8 cellular contexts compared by ENCODE assay signal in the genomic region with DNA sequence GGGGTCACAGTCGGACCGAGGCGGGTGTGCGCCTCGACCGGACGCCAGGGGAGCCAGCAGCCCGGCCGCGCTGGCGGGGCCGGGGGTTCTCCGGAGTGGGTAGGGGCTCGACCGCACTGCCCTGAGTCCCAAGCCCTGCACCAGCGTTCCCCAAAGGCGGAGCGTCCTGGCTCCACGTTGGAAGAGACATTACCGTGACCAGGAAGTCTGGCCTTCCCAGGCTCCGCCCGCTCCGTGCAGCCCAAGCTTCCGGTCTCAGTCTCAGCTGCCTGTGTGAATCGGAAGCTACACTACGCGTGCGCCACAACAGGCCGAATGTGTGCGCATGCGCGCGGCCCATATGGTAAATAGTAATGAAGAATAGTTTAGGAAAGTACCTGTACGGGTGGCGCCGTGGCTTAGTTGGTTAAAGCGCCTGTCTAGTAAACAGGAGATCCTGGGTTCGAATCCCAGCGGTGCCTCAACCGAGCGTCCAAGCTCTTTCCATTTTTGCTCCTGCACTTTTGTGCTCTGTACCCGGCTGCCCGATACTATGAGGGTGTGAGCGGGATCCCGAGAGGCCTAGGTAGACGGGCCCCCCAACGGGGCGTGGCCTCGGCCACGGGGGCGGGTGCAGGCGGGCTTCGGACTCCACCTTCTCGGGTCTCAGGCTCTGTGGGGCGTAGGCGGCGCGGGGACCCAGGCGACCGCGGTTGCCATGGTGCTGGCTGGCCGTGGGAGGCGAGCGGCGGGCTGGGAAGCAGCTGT. TPM values are rescaled to one million over a fixed set of nuclear protein-coding genes. Genes with fewer than 3 reads are reported as not detected.
DNase-seq lines count a peak whose midpoint lies in the region; ATAC-seq and TF ChIP-seq lines count a peak whose summit lies in the region.

No MANE protein-coding gene starts in this region.

- 1% methylated on average over 28 of the region's 65 CpGs for WGBS in SK-N-SH (ENCODE audit: low lambda C conversion rate)
- 0 to 1% methylated on average over 20 to 23 of the region's 65 CpGs for WGBS in thyroid gland, 2 donors

- DNase-seq in GM10248 (ENCODE audit: extremely low spot score) (peak; percentile 98), NCI-H1048 (lab: John Stamatoyannopoulos, UW) (peak; percentile 98), SK-N-SH (peak; percentile 97), head of caudate nucleus (peak; percentile 87 to 97 (median 93)), osteocyte (ENCODE audit: extremely low spot score, unreplicated experiment) (peak; percentile 99), thyroid gland (peak; percentile 98)

- peak overlapping the region; percentile 80 to 81 for H3K4me3 ChIP-seq in SK-N-SH (ENCODE audit: low read depth in 2 of 2, low read length in 1 of 2)
- H3K4me3 ChIP-seq in thyroid gland (replicated peaks in 1 of 3), result peak overlapping the region; percentile 6 to 83 (median 41)

- peak in 1 of 2 experiments; percentile 46; a peak in 1 of 4 replicates for TF ChIP-seq EP300 in SK-N-SH (IDR thresholded peaks at IDR 0.05; ENCODE audit: borderline replicate concordance in 1 of 2, low read depth in 1 of 2, low read length in 1 of 2)

- H3F3A ChIP-seq in SK-N-SH (replicated peaks; ENCODE audit: insufficient read depth), result peaks cover 17% of the 10 kb centered on the region

- TF ChIP-seq POLR2A in thyroid gland (IDR thresholded peaks at IDR 0.05), result peak in 1 of 2 donors; percentile 95

- H3K4me1 Mint-ChIP-seq in activated naive CD8-positive, alpha-beta T cell (ENCODE audit: low read depth), result peaks cover 39% of the 10 kb centered on the region
- H3K4me1 Mint-ChIP-seq in osteocyte (ENCODE audit: unreplicated experiment), result peaks cover 30% of the 10 kb centered on the region

- H3K9me2 ChIP-seq in SK-N-SH, result no peaks in the 10 kb centered on the region

- H2AFZ ChIP-seq in SK-N-SH (ENCODE audit: low read depth), result peak overlapping the region; percentile 89; the same call in 1 of the 2 replicates

- H3K27ac Mint-ChIP-seq in activated naive CD8-positive, alpha-beta T cell, result peak overlapping the region; percentile 98
- peak overlapping the region; percentile 94 for H3K27ac Mint-ChIP-seq in osteocyte (ENCODE audit: unreplicated experiment)

- CTCF ChIA-PET in GM10248 (lab: Yijun Ruan, JAX) (interaction anchor here (0.8 to 4.0 kb wide), 18 partner anchors 9 to 601 kb away, joined by 3 to 23 read pairs (median 5); no protein-coding TSS in a partner anchor), SK-N-SH (lab: Yijun Ruan, JAX) (interaction anchor here (0.6 to 4.4 kb wide), 28 partner anchors 9 to 919 kb away, joined by 3 to 27 read pairs (median 4); no protein-coding TSS in a partner anchor)

- POLR2A ChIA-PET in GM10248 (lab: Yijun Ruan, JAX) (interaction anchor here (0.6 to 1.1 kb wide), 4 partner anchors 16 to 343 kb away, joined by 3 to 4 read pairs (median 3); no protein-coding TSS in a partner anchor), SK-N-SH (lab: Yijun Ruan, JAX) (interaction anchor here (0.6 to 3.0 kb wide), 15 partner anchors 7 to 495 kb away, joined by 3 to 21 read pairs (median 4); no protein-coding TSS in a partner anchor)

- peaks cover 12% of the 10 kb centered on the region; the same call in 1 of the 2 replicates for H3K79me2 ChIP-seq in SK-N-SH (ENCODE audit: insufficient read depth)

- H3K36me3 ChIP-seq in SK-N-SH (replicated peaks in 1 of 2; ENCODE audit: control insufficient read depth in 1 of 2, insufficient read depth in 2 of 2, low read length in 1 of 2) (no peaks in the 10 kb centered on the region), thyroid gland (no peaks in the 10 kb centered on the region)

- peak overlapping the region; percentile 83 to 98 for H3K27ac ChIP-seq in SK-N-SH (ENCODE audit: low read depth in 2 of 2, low read length in 1 of 2)
- H3K27ac ChIP-seq in thyroid gland, result peak overlapping the region; percentile 67 to 89 (median 86)

- H3K27me3 ChIP-seq in SK-N-SH (ENCODE audit: insufficient read depth) (no peaks in the 10 kb centered on the region), thyroid gland (no peaks in the 10 kb centered on the region)

- H3K4me2 ChIP-seq in SK-N-SH, result peak overlapping the region; percentile 97

- no peak for TF ChIP-seq RAD21 in SK-N-SH (IDR thresholded peaks at IDR 0.05; ENCODE audit: low read length)

- no peak for TF ChIP-seq CTCF in GM10248 (IDR thresholded peaks at IDR 0.05; ENCODE audit: control extremely low read depth, extremely low read depth, low read depth, missing control alignments)
- 0 out of 2 replicates have a peak, but pooled peaks have one; percentile 11 for TF ChIP-seq CTCF in SK-N-SH (IDR thresholded peaks at IDR 0.05)
- TF ChIP-seq CTCF in osteocyte (IDR thresholded peaks at IDR 0.05), result peak; percentile 36
- TF ChIP-seq CTCF in thyroid gland (IDR thresholded peaks at IDR 0.05), result peak in 4 of 6 experiments; percentile 20 to 28 (median 25)

- no peaks in the 10 kb centered on the region for H3K27me3 Mint-ChIP-seq in activated naive CD8-positive, alpha-beta T cell
- peaks cover 6% of the 10 kb centered on the region for H3K27me3 Mint-ChIP-seq in osteocyte (ENCODE audit: unreplicated experiment)

- peak overlapping the region; percentile 96 for H3K4me3 Mint-ChIP-seq in activated naive CD8-positive, alpha-beta T cell
- peak overlapping the region; percentile 92 for H3K4me3 Mint-ChIP-seq in osteocyte (ENCODE audit: unreplicated experiment)

- H3K4me1 ChIP-seq in SK-N-SH (ENCODE audit: control insufficient read depth in 1 of 2, insufficient read depth in 2 of 2, low read depth in 1 of 2, low read length in 1 of 2), result peaks cover 0 to 19% of the 10 kb centered on the region in 2 experiments; a peak in 2 of 4 replicates
- H3K4me1 ChIP-seq in thyroid gland, result peaks cover 6 to 24% of the 10 kb centered on the region in 2 donors

- peak overlapping the region; percentile 80 for H3K9ac ChIP-seq in SK-N-SH

- ATAC-seq in HG02571 (IDR thresholded peaks at IDR 0.05; ENCODE audit: unreplicated experiment), result peak; percentile 76

- H3K9me3 ChIP-seq in SK-N-SH (no peaks in the 10 kb centered on the region), thyroid gland (no peaks in the 10 kb centered on the region)

- no peaks in the 10 kb centered on the region for H4K20me1 ChIP-seq in SK-N-SH (ENCODE audit: insufficient read depth)

- intact Hi-C loops in head of caudate nucleus (cut with DNase I) (loop anchor here (10.0 kb wide), 1 partner anchor 202 kb away; the partner anchor contains the start of genes CEP89 and FAAP24), thyroid gland (cut with DNase I) (no loop called here)

- H3K9me3 Mint-ChIP-seq in activated naive CD8-positive, alpha-beta T cell (ENCODE audit: low read depth), result no peaks in the 10 kb centered on the region
- no peaks in the 10 kb centered on the region for H3K9me3 Mint-ChIP-seq in osteocyte (ENCODE audit: unreplicated experiment)

- H3K36me3 Mint-ChIP-seq in activated naive CD8-positive, alpha-beta T cell, result no peaks in the 10 kb centered on the region
- H3K36me3 Mint-ChIP-seq in osteocyte (ENCODE audit: unreplicated experiment), result no peaks in the 10 kb centered on the region

TF ChIP-seq in SK-N-SH, 30 proteins besides CTCF, POLR2A, EP300 and RAD21 (continues in another document):
- TF ChIP-seq, protein P1, sequence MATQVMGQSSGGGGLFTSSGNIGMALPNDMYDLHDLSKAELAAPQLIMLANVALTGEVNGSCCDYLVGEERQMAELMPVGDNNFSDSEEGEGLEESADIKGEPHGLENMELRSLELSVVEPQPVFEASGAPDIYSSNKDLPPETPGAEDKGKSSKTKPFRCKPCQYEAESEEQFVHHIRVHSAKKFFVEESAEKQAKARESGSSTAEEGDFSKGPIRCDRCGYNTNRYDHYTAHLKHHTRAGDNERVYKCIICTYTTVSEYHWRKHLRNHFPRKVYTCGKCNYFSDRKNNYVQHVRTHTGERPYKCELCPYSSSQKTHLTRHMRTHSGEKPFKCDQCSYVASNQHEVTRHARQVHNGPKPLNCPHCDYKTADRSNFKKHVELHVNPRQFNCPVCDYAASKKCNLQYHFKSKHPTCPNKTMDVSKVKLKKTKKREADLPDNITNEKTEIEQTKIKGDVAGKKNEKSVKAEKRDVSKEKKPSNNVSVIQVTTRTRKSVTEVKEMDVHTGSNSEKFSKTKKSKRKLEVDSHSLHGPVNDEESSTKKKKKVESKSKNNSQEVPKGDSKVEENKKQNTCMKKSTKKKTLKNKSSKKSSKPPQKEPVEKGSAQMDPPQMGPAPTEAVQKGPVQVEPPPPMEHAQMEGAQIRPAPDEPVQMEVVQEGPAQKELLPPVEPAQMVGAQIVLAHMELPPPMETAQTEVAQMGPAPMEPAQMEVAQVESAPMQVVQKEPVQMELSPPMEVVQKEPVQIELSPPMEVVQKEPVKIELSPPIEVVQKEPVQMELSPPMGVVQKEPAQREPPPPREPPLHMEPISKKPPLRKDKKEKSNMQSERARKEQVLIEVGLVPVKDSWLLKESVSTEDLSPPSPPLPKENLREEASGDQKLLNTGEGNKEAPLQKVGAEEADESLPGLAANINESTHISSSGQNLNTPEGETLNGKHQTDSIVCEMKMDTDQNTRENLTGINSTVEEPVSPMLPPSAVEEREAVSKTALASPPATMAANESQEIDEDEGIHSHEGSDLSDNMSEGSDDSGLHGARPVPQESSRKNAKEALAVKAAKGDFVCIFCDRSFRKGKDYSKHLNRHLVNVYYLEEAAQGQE (IDR thresholded peaks at IDR 0.05; ENCODE audit: low read depth, low read length), result peak; percentile 50; the same call in 1 of the 2 replicates
- TF ChIP-seq PBX3 (IDR thresholded peaks at IDR 0.05), result no peak

RNA-seq across cellular contexts. Expression of gene LRP3, which starts 17.3 kb away (rescaled TPM):
- polyA plus RNA-seq in SK-N-SH (2012; rRNA removed), result 7.5 and 8.2 TPM in 2 replicates
- 3.6 and 7.8 TPM in 2 replicates for polyA plus RNA-seq in SK-N-SH (2012; cell fraction: cytosol; rRNA removed)
- 8.9 and 11.2 TPM in 2 replicates for polyA plus RNA-seq in SK-N-SH (2012; cell fraction: nucleus; rRNA removed)
- 49.8 and 52.3 TPM in 2 replicates for total RNA-seq in osteocyte
- 10 to 100 TPM; 33.3 to 49.9 (median 39.0) TPM for total RNA-seq in thyroid gland

RNA-seq across cellular contexts. Expression of gene WDR88, which starts 44.9 kb away (rescaled TPM):
- polyA plus RNA-seq in SK-N-SH (2012; rRNA removed), result 0.03 TPM in 1 of 2 replicates, not detected in the other
- not detected in 2 replicates for polyA plus RNA-seq in SK-N-SH (2012; cell fraction: cytosol; rRNA removed)
- 0.02 TPM in 1 of 2 replicates, not detected in the other for polyA plus RNA-seq in SK-N-SH (2012; cell fraction: nucleus; rRNA removed)
- total RNA-seq in osteocyte (not detected in 2 replicates), thyroid gland (not detected)

RNA-seq across cellular contexts. Expression of gene SLC7A10, which starts 48.8 kb away (rescaled TPM):
- polyA plus RNA-seq in SK-N-SH (2012; rRNA removed), result 0.02 TPM in 1 of 2 replicates, not detected in the other
- polyA plus RNA-seq in SK-N-SH (2012; cell fraction: cytosol; rRNA removed), result not detected in 2 replicates
- 0.07 TPM in 1 of 2 replicates, not detected in the other for polyA plus RNA-seq in SK-N-SH (2012; cell fraction: nucleus; rRNA removed)
- total RNA-seq in osteocyte (not detected in 2 replicates), thyroid gland (1 to 10 TPM in 1 of 4 donors, under 1 TPM in 3; 0.29 to 2.7 (median 0.78) TPM)

Comparison
In these comparisons a context has a peak if more than half of its experiments do, and no peak if none do; other contexts are left out.
1. Peak in every context shown above with its lines: DNase-seq, ATAC-seq, H3K4me3 ChIP-seq and H3K27ac ChIP-seq.